In genomic region chr10:13891542-13892431, GRCh38 we compare ENCODE assay signal across 8 cellular contexts.
DNase-seq lines count a peak whose midpoint lies in the region; ATAC-seq, FAIRE-seq and TF ChIP-seq lines count a peak whose summit lies in the region.

No MANE protein-coding gene starts in this region.

- H3K4me1 ChIP-seq in adipocyte (ENCODE audit: control insufficient read depth, insufficient read depth, low read length) (peaks cover 36% of the 10 kb centered on the region), iPS-18a (ENCODE audit: control insufficient read depth, low read depth, low read length) (peaks cover 22% of the 10 kb centered on the region), small intestine (ENCODE audit: control insufficient read depth in 2 of 2, insufficient read depth in 1 of 2, low read depth in 1 of 2, low read length in 1 of 2) (no peaks in the 10 kb centered on the region)

- peak overlapping the region; percentile 97 for H3K9ac ChIP-seq in adipocyte (ENCODE audit: low read length)
- H3K9ac ChIP-seq in iPS-18a (ENCODE audit: low read length): peak overlapping the region; percentile 79

- ATAC-seq in HG02763 (IDR thresholded peaks at IDR 0.05; ENCODE audit: unreplicated experiment): no peak

- H3K36me3 ChIP-seq in H7 (replicated peaks; ENCODE audit: control insufficient read depth, insufficient read depth, low read length) (no peaks in the 10 kb centered on the region), adipocyte (ENCODE audit: control insufficient read depth, insufficient read depth, low read length, severe bottlenecking) (no peaks in the 10 kb centered on the region), iPS-18a (ENCODE audit: control insufficient read depth, low read depth, low read length) (no peaks in the 10 kb centered on the region), small intestine (ENCODE audit: control insufficient read depth in 2 of 2, insufficient read depth in 2 of 2, low read length in 2 of 2) (no peaks in the 10 kb centered on the region)

- CTCF ChIA-PET in AG04450 (lab: Charles Lee): interaction anchor here (1.4 kb wide), 1 partner anchor 202 kb away, joined by 3 read pairs; no protein-coding TSS in a partner anchor

- WGBS in small intestine, 3 donors: 3 to 8% (median 7%) methylated on average over 51 to 95 of the region's 95 CpGs

- POLR2A ChIA-PET in AG04450 (lab: Yijun Ruan, JAX): interaction anchor here (0.6 to 1.9 kb wide), 3 partner anchors 10 to 115 kb away, joined by 3 to 6 read pairs (median 5); no protein-coding TSS in a partner anchor

- peak overlapping the region; percentile 73 for H3K4me3 ChIP-seq in AG04450 (ENCODE audit: low read depth, low read length)
- peak overlapping the region; percentile 66 for H3K4me3 ChIP-seq in H7 (ENCODE audit: insufficient read depth, low read depth, low read length)
- H3K4me3 ChIP-seq in adipocyte (ENCODE audit: low read length): peak overlapping the region; percentile 90
- H3K4me3 ChIP-seq in iPS-18a (ENCODE audit: low read length): peak overlapping the region; percentile 77
- peak overlapping the region; percentile 31 to 33 for H3K4me3 ChIP-seq in small intestine (ENCODE audit: low read depth in 1 of 2, low read length in 2 of 2)

- H3K27ac ChIP-seq in AG04450 (ENCODE audit: low read depth, low read length) (peak overlapping the region; percentile 57), iPS-18a (ENCODE audit: low read length) (peak overlapping the region; percentile 17), small intestine (ENCODE audit: low read depth in 1 of 2, low read length in 1 of 2) (peak overlapping the region in 1 of 2 donors; percentile 22)

- no peak for FAIRE-seq in small intestine (lab: Jason Lieb, UNC)

- H3K9me3 ChIP-seq in AG04450 (ENCODE audit: control insufficient read depth, insufficient read depth, low read length): no peaks in the 10 kb centered on the region; the same call in 1 of the 2 replicates
- H3K9me3 ChIP-seq in adipocyte (ENCODE audit: control insufficient read depth, low read length): no peaks in the 10 kb centered on the region
- H3K9me3 ChIP-seq in iPS-18a (ENCODE audit: control insufficient read depth, low read depth, low read length): no peaks in the 10 kb centered on the region
- H3K9me3 ChIP-seq in small intestine (ENCODE audit: control insufficient read depth, low read depth): no peaks in the 10 kb centered on the region

- DNase-seq in AG04450 (ENCODE audit: low read depth, low spot score): no peak
- peak; percentile 89 for DNase-seq in H7
- peak; percentile 72 for DNase-seq in adipocyte (ENCODE audit: low read depth)
- no peak for DNase-seq in small intestine
- DNase-seq in NCI-H2029 (lab: John Stamatoyannopoulos, UW): no peak
- no peak for DNase-seq in RKO (ENCODE audit: low spot score)

- no peak for TF ChIP-seq CTCF in AG04450 (IDR thresholded peaks at IDR 0.05; ENCODE audit: low read depth, low read length)

- H3K27me3 ChIP-seq in AG04450 (ENCODE audit: control insufficient read depth, insufficient read depth, low read length) (no peaks in the 10 kb centered on the region), H7 (ENCODE audit: control insufficient read depth, insufficient read depth, low read length) (peaks cover 19% of the 10 kb centered on the region), adipocyte (replicated peaks; ENCODE audit: control insufficient read depth, insufficient read depth, low read length) (no peaks in the 10 kb centered on the region), iPS-18a (ENCODE audit: control insufficient read depth, insufficient read depth, low read length) (peaks cover 36% of the 10 kb centered on the region), small intestine (ENCODE audit: control insufficient read depth in 2 of 2, insufficient read depth in 2 of 2, low read length in 2 of 2) (peaks cover 4 to 17% of the 10 kb centered on the region in 2 donors)

Comparison
In these comparisons a context has a peak if more than half of its experiments do, and no peak if none do; other contexts are left out.
1. DNase-seq: peak in H7 (single experiment) and adipocyte (single experiment); none in AG04450 (single experiment), small intestine (single experiment), NCI-H2029 (single experiment) and RKO (single experiment).
2. H3K4me3 ChIP-seq: peak in every context shown above with its lines; median percentile 90 in adipocyte; 77 in iPS-18a; 73 in AG04450; 66 in H7; 32 in small intestine.